In the genomic region with DNA sequence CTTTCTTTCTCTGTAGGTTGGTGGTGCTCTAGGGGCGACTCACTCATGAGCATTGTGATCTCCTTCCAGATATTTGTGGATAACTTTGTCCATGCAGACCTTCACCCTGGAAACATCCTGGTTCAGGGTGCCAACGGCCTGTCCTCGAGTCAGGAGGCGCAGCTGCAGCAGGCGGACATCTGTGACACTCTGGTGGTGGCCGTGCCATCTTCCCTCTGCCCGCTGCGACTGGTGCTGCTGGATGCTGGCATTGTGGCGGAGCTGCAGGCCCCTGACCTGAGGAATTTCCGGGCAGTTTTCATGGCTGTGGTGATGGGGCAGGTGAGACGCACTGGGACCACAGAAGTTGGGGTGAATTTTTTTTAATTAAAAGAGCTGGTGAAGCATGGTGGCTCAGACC, we compare ENCODE assay signal across 25 cellular contexts. TPM values are rescaled to one million over a fixed set of nuclear protein-coding genes. Genes with fewer than 3 reads are reported as not detected.
A peak's percentile ranks its signal among the peaks of the same experiment; 100 is the strongest.
DNase-seq lines count a peak whose midpoint lies in the region; ATAC-seq and TF ChIP-seq lines count a peak whose summit lies in the region.
"Had no signal": no experiment of that assay in that cellular context is flagged by ENCODE, and none has a peak within 500 bp of the region (broad histone marks: within the 10 kb centered on the region; RNA-seq: fewer than 3 reads in every experiment).

No MANE protein-coding gene starts in this region.

- H3K9me3 Mint-ChIP-seq in activated CD8-positive, alpha-beta T cell treated with anti-CD3 and anti-CD28 coated beads, Interleukin-2, amount 10 ng/mL, durations not matched to agents 7 days and 5 days (ENCODE audit: insufficient read depth): no peaks in the 10 kb centered on the region
- H3K9me3 Mint-ChIP-seq in activated CD8-positive, alpha-beta T cell treated with anti-CD3 and anti-CD28 coated beads for 36 hours: no peaks in the 10 kb centered on the region
- H3K9me3 Mint-ChIP-seq in activated naive CD4-positive, alpha-beta T cell treated with anti-CD3 and anti-CD28 coated beads, Interleukin-2, amount 50 U/mL, for 72 hours: no peaks in the 10 kb centered on the region
- H3K9me3 Mint-ChIP-seq: CD4-positive, alpha-beta T cell had no signal

- whole genome bisulfite sequencing in sigmoid colon, 2 donors: 97% methylated on average over 11 of the region's 11 CpGs

- peaks cover 36% of the 10 kb centered on the region for H3K36me3 Mint-ChIP-seq in activated CD8-positive, alpha-beta T cell treated with anti-CD3 and anti-CD28 coated beads, Interleukin-2, amount 10 ng/mL, durations not matched to agents 7 days and 5 days (ENCODE audit: low read depth)
- H3K36me3 Mint-ChIP-seq in activated CD8-positive, alpha-beta T cell treated with anti-CD3 and anti-CD28 coated beads for 36 hours (ENCODE audit: low read depth): peaks cover 28% of the 10 kb centered on the region
- H3K36me3 Mint-ChIP-seq in activated naive CD4-positive, alpha-beta T cell treated with anti-CD3 and anti-CD28 coated beads, Interleukin-2, amount 50 U/mL, for 72 hours: peaks cover 0 to 3% of the 10 kb centered on the region in 2 donors

- no peaks in the 10 kb centered on the region for H3K9me3 ChIP-seq in sigmoid colon
- H3K9me3 ChIP-seq: A549; BE2C; BLaER1 treated with 17β-estradiol and CSF1 and Interleukin-3, amounts not matched to agents 10 nM and 100 nM had no signal

- TF ChIP-seq POLR2A in sigmoid colon (IDR thresholded peaks at IDR 0.05): no peak

- H3K36me3 ChIP-seq in sigmoid colon: peaks cover 0 to 90% (median 23%) of the 10 kb centered on the region in 4 donors
- H3K36me3 ChIP-seq: BE2C had no signal

- H3K4me1 Mint-ChIP-seq in activated CD8-positive, alpha-beta T cell treated with anti-CD3 and anti-CD28 coated beads, Interleukin-2, amount 10 ng/mL, durations not matched to agents 7 days and 5 days (ENCODE audit: low read depth): no peaks in the 10 kb centered on the region
- H3K4me1 Mint-ChIP-seq in activated CD8-positive, alpha-beta T cell treated with anti-CD3 and anti-CD28 coated beads for 36 hours (ENCODE audit: low read depth): no peaks in the 10 kb centered on the region
- H3K4me1 Mint-ChIP-seq: CD14-positive monocyte; CD8-positive, alpha-beta memory T cell had no signal

- no peak for TF ChIP-seq CTCF in activated CD8-positive, alpha-beta T cell treated with anti-CD3 and anti-CD28 coated beads for 36 hours (IDR thresholded peaks at IDR 0.05)
- no peak for TF ChIP-seq CTCF in sigmoid colon (IDR thresholded peaks at IDR 0.05)

- no peak overlapping the region for H3K27ac Mint-ChIP-seq in activated CD8-positive, alpha-beta T cell treated with anti-CD3 and anti-CD28 coated beads, Interleukin-2, amount 10 ng/mL, durations not matched to agents 7 days and 5 days
- no peak overlapping the region for H3K27ac Mint-ChIP-seq in activated CD8-positive, alpha-beta T cell treated with anti-CD3 and anti-CD28 coated beads for 36 hours
- no peak overlapping the region for H3K27ac Mint-ChIP-seq in activated naive CD4-positive, alpha-beta T cell treated with anti-CD3 and anti-CD28 coated beads, Interleukin-2, amount 50 U/mL, for 72 hours
- H3K27ac Mint-ChIP-seq: CD4-positive, alpha-beta T cell had no signal

- CTCF ChIA-PET in activated CD8-positive, alpha-beta T cell treated with anti-CD3 and anti-CD28 coated beads, Interleukin-2, amount 10 ng/mL, durations not matched to agents 7 days and 5 days (lab: Charles Lee): no interaction called here
- CTCF ChIA-PET in activated CD8-positive, alpha-beta T cell treated with anti-CD3 and anti-CD28 coated beads for 36 hours (lab: Charles Lee): interaction anchor here (1.0 to 1.2 kb wide), 2 partner anchors 15 to 34 kb away, joined by 3 read pairs; no protein-coding TSS in a partner anchor

- H3K4me3 ChIP-seq in sigmoid colon: no peak overlapping the region
- H3K4me3 ChIP-seq: A549; BLaER1 treated with 17β-estradiol and CSF1 and Interleukin-3, amounts not matched to agents 10 nM and 100 nM; GM12878; GM23248 had no signal

- no peak for TF ChIP-seq EP300 in sigmoid colon (IDR thresholded peaks at IDR 0.05)

- no peaks in the 10 kb centered on the region for H3K27me3 ChIP-seq in sigmoid colon
- H3K27me3 ChIP-seq: BE2C; BLaER1 treated with 17β-estradiol and CSF1 and Interleukin-3, amounts not matched to agents 10 nM and 100 nM had no signal

- ATAC-seq in activated CD8-positive, alpha-beta T cell treated with anti-CD3 and anti-CD28 coated beads, Interleukin-2, amount 10 ng/mL, durations not matched to agents 7 days and 5 days: no peak
- ATAC-seq in activated CD8-positive, alpha-beta T cell treated with anti-CD3 and anti-CD28 coated beads for 36 hours: no peak
- no peak for ATAC-seq in activated naive CD4-positive, alpha-beta T cell treated with anti-CD3 and anti-CD28 coated beads, Interleukin-2, amount 50 U/mL, for 72 hours
- ATAC-seq: A549, GM12878 had no signal

- no peaks in the 10 kb centered on the region for H3K27me3 Mint-ChIP-seq in activated CD8-positive, alpha-beta T cell treated with anti-CD3 and anti-CD28 coated beads, Interleukin-2, amount 10 ng/mL, durations not matched to agents 7 days and 5 days (ENCODE audit: low read depth)
- H3K27me3 Mint-ChIP-seq in activated CD8-positive, alpha-beta T cell treated with anti-CD3 and anti-CD28 coated beads for 36 hours: no peaks in the 10 kb centered on the region
- H3K27me3 Mint-ChIP-seq: CD4-positive, alpha-beta T cell; CD8-positive, alpha-beta memory T cell had no signal

- intact Hi-C loops in activated CD8-positive, alpha-beta T cell treated with anti-CD3 and anti-CD28 coated beads for 36 hours (cut with micrococcal nuclease): no loop called here
- intact Hi-C loops in sigmoid colon (cut with DNase I): no loop called here

- POLR2A ChIA-PET in activated CD8-positive, alpha-beta T cell treated with anti-CD3 and anti-CD28 coated beads, Interleukin-2, amount 10 ng/mL, durations not matched to agents 7 days and 5 days (lab: Charles Lee): no interaction called here
- POLR2A ChIA-PET in activated CD8-positive, alpha-beta T cell treated with anti-CD3 and anti-CD28 coated beads for 36 hours (lab: Charles Lee): interaction anchor here (1.0 to 1.3 kb wide), 2 partner anchors 9 to 30 kb away, joined by 3 to 4 read pairs; partner anchors contain the start of gene NDUFB2

- no peaks in the 10 kb centered on the region for H3K4me1 ChIP-seq in sigmoid colon
- H3K4me1 ChIP-seq: A549; BE2C; BLaER1 treated with 17β-estradiol and CSF1 and Interleukin-3, amounts not matched to agents 10 nM and 100 nM had no signal

- DNase-seq in activated CD8-positive, alpha-beta T cell treated with anti-CD3 and anti-CD28 coated beads, Interleukin-2, amount 10 ng/mL, durations not matched to agents 7 days and 5 days: peak; percentile 12
- DNase-seq in activated CD8-positive, alpha-beta T cell treated with anti-CD3 and anti-CD28 coated beads for 36 hours: no peak
- peak; percentile 38 for DNase-seq in islet precursor cell
- DNase-seq in mesenteric fat pad (ENCODE audit: low spot score): peak; percentile 71
- DNase-seq in sigmoid colon: peak; percentile 43
- no peak for DNase-seq in NOMO-1 treated with DMSO at 0.1 percent for 48 hours (lab: John Stamatoyannopoulos, UW; ENCODE audit: unreplicated experiment)
- DNase-seq in activated naive CD4-positive, alpha-beta T cell treated with anti-CD3 and anti-CD28 coated beads, Interleukin-2, amount 50 U/mL, for 72 hours (ENCODE audit: low spot score in 2 of 2): no peak
- no peak for DNase-seq in dermis blood vessel endothelial cell
- DNase-seq: 8988T; ACHN; AML-193; BE2C; CD4-positive, alpha-beta T cell; CD8-positive, alpha-beta memory T cell; DMS 273 treated with DMSO at 0.1 percent for 48 hours; DMS79; EL; GDM1; GM23248; H7; HCEC 1CT had no signal

- H3K4me3 Mint-ChIP-seq in activated CD8-positive, alpha-beta T cell treated with anti-CD3 and anti-CD28 coated beads, Interleukin-2, amount 10 ng/mL, durations not matched to agents 7 days and 5 days: no peak overlapping the region
- H3K4me3 Mint-ChIP-seq in activated CD8-positive, alpha-beta T cell treated with anti-CD3 and anti-CD28 coated beads for 36 hours: no peak overlapping the region
- H3K4me3 Mint-ChIP-seq: CD14-positive monocyte; CD4-positive, alpha-beta T cell; CD8-positive, alpha-beta memory T cell had no signal

- H3K27ac ChIP-seq in sigmoid colon: no peak overlapping the region
- H3K27ac ChIP-seq: A549; BLaER1 treated with 17β-estradiol and CSF1 and Interleukin-3, amounts not matched to agents 10 nM and 100 nM; GM23248 had no signal

RNA-seq across cellular contexts. Expression of gene NDUFB2, which starts 9.6 kb away (rescaled TPM):
- total RNA-seq in activated CD8-positive, alpha-beta T cell treated with anti-CD3 and anti-CD28 coated beads, Interleukin-2, amount 10 ng/mL, durations not matched to agents 7 days and 5 days: 100 to 1,000 TPM; 213 to 221 TPM
- total RNA-seq in activated CD8-positive, alpha-beta T cell treated with anti-CD3 and anti-CD28 coated beads for 36 hours: 100 to 1,000 TPM; 159 to 177 TPM
- total RNA-seq in mesenteric fat pad (202 TPM), sigmoid colon (100 to 1,000 TPM; 170 to 377 (median 267) TPM), dermis blood vessel endothelial cell (124 and 217 TPM in 2 replicates)
- 100 to 1,000 TPM; 397 to 979 (median 712) TPM for polyA plus RNA-seq in sigmoid colon
- total RNA-seq in activated naive CD4-positive, alpha-beta T cell treated with anti-CD3 and anti-CD28 coated beads, Interleukin-2, amount 50 U/mL, for 72 hours: 100 to 1,000 TPM; 128 to 147 TPM

RNA-seq across cellular contexts. Expression of gene ADCK2, which starts 14.2 kb away (rescaled TPM):
- 10 to 100 TPM; 20.6 to 20.8 TPM for total RNA-seq in activated CD8-positive, alpha-beta T cell treated with anti-CD3 and anti-CD28 coated beads, Interleukin-2, amount 10 ng/mL, durations not matched to agents 7 days and 5 days
- 10 to 100 TPM; 20.0 to 21.5 TPM for total RNA-seq in activated CD8-positive, alpha-beta T cell treated with anti-CD3 and anti-CD28 coated beads for 36 hours
- total RNA-seq in mesenteric fat pad (13.3 TPM), sigmoid colon (10 to 100 TPM; 20.1 to 22.1 (median 20.8) TPM), dermis blood vessel endothelial cell (30.6 and 44.2 TPM in 2 replicates)
- 10 to 100 TPM; 14.8 to 24.0 (median 15.6) TPM for polyA plus RNA-seq in sigmoid colon
- 10 to 100 TPM; 13.8 to 25.6 TPM for total RNA-seq in activated naive CD4-positive, alpha-beta T cell treated with anti-CD3 and anti-CD28 coated beads, Interleukin-2, amount 50 U/mL, for 72 hours

RNA-seq across cellular contexts. Expression of gene DENND2A, which starts 46.3 kb away (rescaled TPM):
- not detected for total RNA-seq in activated CD8-positive, alpha-beta T cell treated with anti-CD3 and anti-CD28 coated beads, Interleukin-2, amount 10 ng/mL, durations not matched to agents 7 days and 5 days
- total RNA-seq in activated CD8-positive, alpha-beta T cell treated with anti-CD3 and anti-CD28 coated beads for 36 hours: not detected
- 24.6 TPM for total RNA-seq in mesenteric fat pad
- total RNA-seq in sigmoid colon: 10 to 100 TPM in 3 of 4 donors, 1 to 10 TPM in 1; 7.6 to 38.8 (median 13.6) TPM
- 10 to 100 TPM in 1 of 3 donors, 1 to 10 TPM in 2; 6.2 to 22.2 (median 7.2) TPM for polyA plus RNA-seq in sigmoid colon
- total RNA-seq in activated naive CD4-positive, alpha-beta T cell treated with anti-CD3 and anti-CD28 coated beads, Interleukin-2, amount 50 U/mL, for 72 hours: not detected
- 0.14 and 1.0 TPM in 2 replicates for total RNA-seq in dermis blood vessel endothelial cell
- total RNA-seq: CD4-positive, alpha-beta T cell; CD8-positive, alpha-beta memory T cell; GM12878 had no signal
- polyA plus RNA-seq: CD14-positive monocyte; CD8-positive, alpha-beta memory T cell had no signal

Comparison
In these comparisons a context has a peak if more than half of its experiments do, and no peak if none do; other contexts are left out.
1. DNase-seq: peak in activated CD8-positive, alpha-beta T cell treated with anti-CD3 and anti-CD28 coated beads, Interleukin-2, amount 10 ng/mL, durations not matched to agents 7 days and 5 days (single experiment), islet precursor cell (single experiment), mesenteric fat pad (single experiment) and sigmoid colon (single experiment); none in activated CD8-positive, alpha-beta T cell treated with anti-CD3 and anti-CD28 coated beads for 36 hours (single experiment), NOMO-1 treated with DMSO at 0.1 percent for 48 hours (single experiment), activated naive CD4-positive, alpha-beta T cell treated with anti-CD3 and anti-CD28 coated beads, Interleukin-2, amount 50 U/mL, for 72 hours (0 of 2) and dermis blood vessel endothelial cell (single experiment).